ENCODE assay signal across 1 cellular context in the genomic region with DNA sequence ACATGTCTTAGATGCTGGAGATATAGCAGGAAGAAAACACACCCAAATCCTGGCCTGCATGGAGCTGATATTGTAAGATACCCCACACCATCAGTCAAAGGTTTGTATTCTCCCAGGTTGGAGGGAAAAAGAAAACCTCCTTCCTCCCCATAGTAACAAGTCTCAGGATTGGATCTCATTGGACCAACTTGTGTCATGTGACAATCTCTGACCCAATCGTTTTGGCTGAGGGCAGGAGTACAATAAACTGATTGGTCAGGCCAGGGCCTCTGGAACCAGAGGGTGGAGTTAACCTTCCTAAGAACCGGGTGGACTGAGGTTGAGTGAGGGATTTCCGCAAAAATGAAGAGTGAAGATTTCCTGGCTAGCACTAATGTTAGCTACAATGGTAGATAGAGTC.
TF ChIP-seq lines count a peak whose summit lies in the region.

No MANE protein-coding gene starts in this region.

TF ChIP-seq in HCT116, 20 proteins besides CTCF, POLR2A, EP300 and RAD21 (continued from another document):
- TF ChIP-seq, protein P1, sequence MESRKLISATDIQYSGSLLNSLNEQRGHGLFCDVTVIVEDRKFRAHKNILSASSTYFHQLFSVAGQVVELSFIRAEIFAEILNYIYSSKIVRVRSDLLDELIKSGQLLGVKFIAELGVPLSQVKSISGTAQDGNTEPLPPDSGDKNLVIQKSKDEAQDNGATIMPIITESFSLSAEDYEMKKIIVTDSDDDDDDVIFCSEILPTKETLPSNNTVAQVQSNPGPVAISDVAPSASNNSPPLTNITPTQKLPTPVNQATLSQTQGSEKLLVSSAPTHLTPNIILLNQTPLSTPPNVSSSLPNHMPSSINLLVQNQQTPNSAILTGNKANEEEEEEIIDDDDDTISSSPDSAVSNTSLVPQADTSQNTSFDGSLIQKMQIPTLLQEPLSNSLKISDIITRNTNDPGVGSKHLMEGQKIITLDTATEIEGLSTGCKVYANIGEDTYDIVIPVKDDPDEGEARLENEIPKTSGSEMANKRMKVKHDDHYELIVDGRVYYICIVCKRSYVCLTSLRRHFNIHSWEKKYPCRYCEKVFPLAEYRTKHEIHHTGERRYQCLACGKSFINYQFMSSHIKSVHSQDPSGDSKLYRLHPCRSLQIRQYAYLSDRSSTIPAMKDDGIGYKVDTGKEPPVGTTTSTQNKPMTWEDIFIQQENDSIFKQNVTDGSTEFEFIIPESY (IDR thresholded peaks at IDR 0.05; ENCODE audit: extremely low read depth, insufficient replicate concordance, low read length) = no peak
- TF ChIP-seq POLR2AphosphoS5 (IDR thresholded peaks at IDR 0.05; ENCODE audit: low read depth, low read length) (no peak), EGR1 (IDR thresholded peaks at IDR 0.05; ENCODE audit: low read depth) (no peak), CEBPB (IDR thresholded peaks at IDR 0.05; ENCODE audit: low read depth) (no peak), SP1 (IDR thresholded peaks at IDR 0.05; ENCODE audit: low read depth) (no peak)
- TF ChIP-seq, protein P2, sequence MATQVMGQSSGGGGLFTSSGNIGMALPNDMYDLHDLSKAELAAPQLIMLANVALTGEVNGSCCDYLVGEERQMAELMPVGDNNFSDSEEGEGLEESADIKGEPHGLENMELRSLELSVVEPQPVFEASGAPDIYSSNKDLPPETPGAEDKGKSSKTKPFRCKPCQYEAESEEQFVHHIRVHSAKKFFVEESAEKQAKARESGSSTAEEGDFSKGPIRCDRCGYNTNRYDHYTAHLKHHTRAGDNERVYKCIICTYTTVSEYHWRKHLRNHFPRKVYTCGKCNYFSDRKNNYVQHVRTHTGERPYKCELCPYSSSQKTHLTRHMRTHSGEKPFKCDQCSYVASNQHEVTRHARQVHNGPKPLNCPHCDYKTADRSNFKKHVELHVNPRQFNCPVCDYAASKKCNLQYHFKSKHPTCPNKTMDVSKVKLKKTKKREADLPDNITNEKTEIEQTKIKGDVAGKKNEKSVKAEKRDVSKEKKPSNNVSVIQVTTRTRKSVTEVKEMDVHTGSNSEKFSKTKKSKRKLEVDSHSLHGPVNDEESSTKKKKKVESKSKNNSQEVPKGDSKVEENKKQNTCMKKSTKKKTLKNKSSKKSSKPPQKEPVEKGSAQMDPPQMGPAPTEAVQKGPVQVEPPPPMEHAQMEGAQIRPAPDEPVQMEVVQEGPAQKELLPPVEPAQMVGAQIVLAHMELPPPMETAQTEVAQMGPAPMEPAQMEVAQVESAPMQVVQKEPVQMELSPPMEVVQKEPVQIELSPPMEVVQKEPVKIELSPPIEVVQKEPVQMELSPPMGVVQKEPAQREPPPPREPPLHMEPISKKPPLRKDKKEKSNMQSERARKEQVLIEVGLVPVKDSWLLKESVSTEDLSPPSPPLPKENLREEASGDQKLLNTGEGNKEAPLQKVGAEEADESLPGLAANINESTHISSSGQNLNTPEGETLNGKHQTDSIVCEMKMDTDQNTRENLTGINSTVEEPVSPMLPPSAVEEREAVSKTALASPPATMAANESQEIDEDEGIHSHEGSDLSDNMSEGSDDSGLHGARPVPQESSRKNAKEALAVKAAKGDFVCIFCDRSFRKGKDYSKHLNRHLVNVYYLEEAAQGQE (IDR thresholded peaks at IDR 0.05; ENCODE audit: low read depth) = no peak
